Comparison of ENCODE assay signal across 10 cellular contexts in the genomic region with DNA sequence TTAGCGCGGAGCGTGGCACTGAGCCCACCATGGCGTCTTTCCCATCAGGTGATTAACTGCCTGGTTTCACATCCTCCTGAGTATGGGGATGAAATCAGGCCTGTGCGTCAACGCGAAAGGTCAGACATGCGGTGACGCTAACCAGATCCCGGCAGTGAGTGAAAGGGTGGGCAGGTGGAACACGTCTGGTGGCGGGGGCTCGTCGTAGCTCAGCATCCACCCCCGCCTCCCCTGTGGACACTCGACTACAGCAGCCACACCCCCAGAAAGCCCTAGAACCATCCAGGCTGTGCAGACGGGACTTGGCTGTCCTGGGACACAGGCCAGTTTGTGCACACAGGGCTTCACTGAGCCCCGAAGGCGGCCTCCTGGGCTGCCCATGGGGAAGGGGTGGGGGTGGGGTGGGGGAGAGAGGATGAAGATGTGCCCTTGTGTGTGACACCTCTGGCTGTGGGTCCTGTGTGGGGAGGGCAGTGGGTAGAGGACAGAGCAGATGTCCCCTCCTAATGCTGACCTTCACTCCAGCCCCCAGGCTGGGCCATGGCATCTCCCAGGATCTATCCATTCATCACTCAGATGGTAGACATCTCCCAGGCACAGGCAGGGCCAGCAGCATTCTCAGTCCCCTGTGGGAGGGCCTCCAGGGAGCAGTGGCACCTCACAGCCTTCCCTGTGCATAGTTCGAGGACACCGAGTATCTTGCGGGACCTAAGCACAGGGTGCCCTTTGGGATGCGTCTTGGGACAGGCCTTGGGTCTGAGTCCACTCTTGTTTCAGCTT. TPM values are rescaled to one million over a fixed set of nuclear protein-coding genes. Genes with fewer than 3 reads are reported as not detected.
A peak's percentile ranks its signal among the peaks of the same experiment; 100 is the strongest.
DNase-seq lines count a peak whose midpoint lies in the region; TF ChIP-seq lines count a peak whose summit lies in the region.
"Had no signal": no experiment of that assay in that cellular context is flagged by ENCODE, and none has a peak within 500 bp of the region (broad histone marks: within the 10 kb centered on the region; RNA-seq: fewer than 3 reads in every experiment).

No MANE protein-coding gene starts in this region.

- no peak overlapping the region for H2BK5ac ChIP-seq in mesenchymal stem cell (ENCODE audit: low read depth, low read length, poor library complexity, severe bottlenecking)

- no peak overlapping the region for H3K4ac ChIP-seq in mesenchymal stem cell (ENCODE audit: low read depth in 1 of 2, low read length in 2 of 2)

- H3K4me2 ChIP-seq in fibroblast of lung (ENCODE audit: extremely low read depth, insufficient read depth, low read length) = no peak overlapping the region
- H3K4me2 ChIP-seq in mesenchymal stem cell (ENCODE audit: low read length, poor library complexity, severe bottlenecking) = no peak overlapping the region

- H3K9me3 ChIP-seq in fibroblast of lung (ENCODE audit: control insufficient read depth, insufficient read depth, low read depth, low read length) (no peaks in the 10 kb centered on the region), mesenchymal stem cell (ENCODE audit: control insufficient read depth, low read length) (no peaks in the 10 kb centered on the region), tibial artery (no peaks in the 10 kb centered on the region)
- H3K9me3 ChIP-seq: Caco-2 had no signal

- DNase-seq in RWPE1 (ENCODE audit: low spot score) (no peak), fibroblast of lung (ENCODE audit: low read depth in 2 of 2) (peak; percentile 84 to 91), mesenchymal stem cell (peak; percentile 55), tibial artery (peak; percentile 53 to 81), NCI-H1417 treated with DMSO at 0.1 percent for 48 hours (lab: John Stamatoyannopoulos, UW) (no peak), hepatic stellate cell (ENCODE audit: low spot score) (no peak), ACHN (no peak)
- no peak for DNase-seq in activated CD4-positive, alpha-beta T cell treated with anti-CD3 and anti-CD28 coated beads, Interleukin-2, amount 50 U/mL, for 48 hours
- DNase-seq: Caco-2, mammary epithelial cell had no signal

- no peak overlapping the region for H2BK120ac ChIP-seq in mesenchymal stem cell (ENCODE audit: low read depth, low read length)

- no peak overlapping the region for H2AK5ac ChIP-seq in mesenchymal stem cell (ENCODE audit: low read length, severe bottlenecking)

- H3K4me1 ChIP-seq in fibroblast of lung (ENCODE audit: control insufficient read depth, extremely low read depth, insufficient read depth, low read length) (peaks cover 5% of the 10 kb centered on the region), mesenchymal stem cell (ENCODE audit: control insufficient read depth, insufficient read depth, low read depth, low read length) (peaks cover 19% of the 10 kb centered on the region), tibial artery (peaks cover 0 to 73% (median 39%) of the 10 kb centered on the region in 4 donors)
- H3K4me1 ChIP-seq: Caco-2 had no signal

- H2AFZ ChIP-seq in fibroblast of lung (ENCODE audit: low read length) (no peak overlapping the region), mesenchymal stem cell (ENCODE audit: low read depth, low read length) (no peak overlapping the region)

- H4K8ac ChIP-seq in mesenchymal stem cell (ENCODE audit: low read length) = peak overlapping the region; percentile 39

- H3K27me3 ChIP-seq in fibroblast of lung (ENCODE audit: control insufficient read depth, insufficient read depth, low read length) (no peaks in the 10 kb centered on the region), mesenchymal stem cell (ENCODE audit: control insufficient read depth in 1 of 2, insufficient read depth in 1 of 2, low read length in 2 of 2) (peaks cover 0 to 11% of the 10 kb centered on the region in 2 experiments), tibial artery (no peaks in the 10 kb centered on the region)

- H3K79me2 ChIP-seq in fibroblast of lung (ENCODE audit: control insufficient read depth, insufficient read depth, low read length) = no peaks in the 10 kb centered on the region

- H4K20me1 ChIP-seq in fibroblast of lung (ENCODE audit: control insufficient read depth, extremely low read depth, insufficient read depth, low read length) = no peaks in the 10 kb centered on the region

- in situ Hi-C loops in ACHN (cut with HindIII; ENCODE audit: low pct_ligation_motif_present, low pct_unique_long_range_greater_than_20kb, low sequenced_read_pairs) = no loop called here

- H3K79me1 ChIP-seq in mesenchymal stem cell (replicated peaks; ENCODE audit: low read length, poor library complexity, severe bottlenecking) = no peaks in the 10 kb centered on the region

- H3K4me3 ChIP-seq in fibroblast of lung (replicated peaks in 1 of 4; ENCODE audit: control extremely low read depth in 1 of 4, insufficient read depth in 1 of 4, low read depth in 3 of 4, low read length in 4 of 4) = no peak overlapping the region
- H3K4me3 ChIP-seq in mesenchymal stem cell (ENCODE audit: insufficient read depth in 1 of 2, low read depth in 1 of 2, low read length in 2 of 2) = no peak overlapping the region
- no peak overlapping the region for H3K4me3 ChIP-seq in tibial artery

- intact Hi-C loops in tibial artery (cut with DNase I; ENCODE audit: low total_unique reads) = no loop called here

- H3K14ac ChIP-seq in mesenchymal stem cell (ENCODE audit: low read length in 2 of 2) = no peak overlapping the region

- CTCF ChIA-PET in RWPE1 (lab: Yijun Ruan, JAX) = interaction anchor here (0.7 kb wide), 1 partner anchor 632 kb away, joined by 3 read pairs; no protein-coding TSS in a partner anchor

- no peak overlapping the region for H3K9ac ChIP-seq in fibroblast of lung (ENCODE audit: insufficient read depth, low read length)
- no peak overlapping the region for H3K9ac ChIP-seq in mesenchymal stem cell (ENCODE audit: low read length)

- H2BK12ac ChIP-seq in mesenchymal stem cell (ENCODE audit: low read length in 2 of 2) = peak overlapping the region; percentile 52 to 80

- no peak overlapping the region for H3K23ac ChIP-seq in mesenchymal stem cell (ENCODE audit: low read length in 2 of 2)

- H3K27ac ChIP-seq in RWPE1 (peak overlapping the region; percentile 79), fibroblast of lung (ENCODE audit: insufficient read depth, low read length) (no peak overlapping the region), mesenchymal stem cell (ENCODE audit: low read length, poor library complexity, severe bottlenecking) (no peak overlapping the region), tibial artery (peak overlapping the region; percentile 94 to 99)

- H3K18ac ChIP-seq in mesenchymal stem cell (ENCODE audit: low read depth in 1 of 2, low read length in 2 of 2) = peak overlapping the region in 1 of 2 experiments; percentile 18

- no peak for TF ChIP-seq CTCF in RWPE1 (conservative IDR thresholded peaks at IDR 0.05; ENCODE audit: low read depth)
- no peak for TF ChIP-seq CTCF in fibroblast of lung (conservative IDR thresholded peaks at IDR 0.05 in 1 of 2, IDR thresholded peaks at IDR 0.05 in 1 of 2; ENCODE audit: low read depth in 1 of 2, low read length in 2 of 2)
- no peak for TF ChIP-seq CTCF in tibial artery (IDR thresholded peaks at IDR 0.05)

- H4K91ac ChIP-seq in mesenchymal stem cell (ENCODE audit: low read length) = peak overlapping the region; percentile 86

- POLR2A ChIA-PET in RWPE1 (lab: Yijun Ruan, JAX; ENCODE audit: low non-redundant PET) = no interaction called here

- H3K36me3 ChIP-seq in fibroblast of lung (ENCODE audit: control insufficient read depth, insufficient read depth, low read length) (no peaks in the 10 kb centered on the region), mesenchymal stem cell (ENCODE audit: control insufficient read depth in 1 of 2, insufficient read depth in 2 of 2, low read depth in 1 of 2, low read length in 2 of 2) (peaks cover 0 to 8% of the 10 kb centered on the region in 2 experiments), tibial artery (peaks cover 0 to 13% (median 0%) of the 10 kb centered on the region in 3 donors)

- 76% methylated on average over 23 of the region's 23 CpGs for WGBS in mesenchymal stem cell

- H2BK15ac ChIP-seq in mesenchymal stem cell (ENCODE audit: low read depth, poor library complexity, severe bottlenecking) = no peak overlapping the region

RNA-seq across cellular contexts. Expression of gene RAMP1, which starts 27.5 kb away (rescaled TPM):
- 16.0 and 16.4 TPM in 2 replicates for total RNA-seq in fibroblast of lung
- polyA plus RNA-seq in fibroblast of lung = 3.2 and 3.3 TPM in 2 replicates
- polyA plus RNA-seq in fibroblast of lung (2012) = 7.1 and 11.1 TPM in 2 replicates
- polyA minus RNA-seq in fibroblast of lung (ENCODE audit: low replicate concordance) = 1.6 and 3.4 TPM in 2 replicates
- polyA plus RNA-seq in mesenchymal stem cell (2013, experiment 1 of 2) = 3.1 TPM
- 4.3 TPM for polyA plus RNA-seq in mesenchymal stem cell (2013, experiment 2 of 2)

Comparison
In these comparisons a context has a peak if more than half of its experiments do, and no peak if none do; other contexts are left out.
1. DNase-seq: peak in fibroblast of lung (2 of 2), mesenchymal stem cell (single experiment) and tibial artery (2 of 2); none in RWPE1 (single experiment), NCI-H1417 treated with DMSO at 0.1 percent for 48 hours (single experiment), activated CD4-positive, alpha-beta T cell treated with anti-CD3 and anti-CD28 coated beads, Interleukin-2, amount 50 U/mL, for 48 hours (0 of 2), hepatic stellate cell (single experiment) and ACHN (single experiment).
2. H3K27ac ChIP-seq: peak in RWPE1 (single experiment) and tibial artery (2 of 2); none in fibroblast of lung (single experiment) and mesenchymal stem cell (single experiment).